ENCODE assay signal across 19 cellular contexts in the genomic region with DNA sequence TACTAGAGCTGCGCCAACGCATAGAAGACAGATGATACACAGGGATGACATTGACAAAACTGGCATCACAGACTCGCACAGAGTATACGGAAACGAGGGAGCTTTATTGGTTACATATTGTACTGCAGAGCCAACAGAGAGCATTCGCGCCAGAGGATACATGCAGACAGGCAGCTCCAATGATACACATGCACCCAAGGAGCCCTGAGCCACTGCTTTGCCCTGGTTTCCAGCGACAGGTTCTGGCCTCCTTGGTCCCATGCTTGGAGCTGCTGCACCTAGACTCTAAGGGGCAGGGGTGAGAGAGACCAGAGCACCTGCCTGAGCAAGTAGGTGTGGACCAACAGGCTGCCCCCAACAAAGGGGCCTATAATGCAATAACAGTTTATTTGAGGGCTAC.
DNase-seq lines count a peak whose midpoint lies in the region; ATAC-seq, FAIRE-seq and TF ChIP-seq lines count a peak whose summit lies in the region.
"Had no signal": no experiment of that assay in that cellular context is flagged by ENCODE, and none has a peak within 500 bp of the region (broad histone marks: within the 10 kb centered on the region; RNA-seq: fewer than 3 reads in every experiment).

No MANE protein-coding gene starts in this region.

- H3F3A ChIP-seq in SK-N-SH (replicated peaks; ENCODE audit: insufficient read depth), result peaks cover 9% of the 10 kb centered on the region

- H3K27ac Mint-ChIP-seq in WTC11 (no peak overlapping the region), endothelial cell (ENCODE audit: unreplicated experiment) (no peak overlapping the region)
- H3K27ac Mint-ChIP-seq: GM23338 had no signal

- H3K36me3 Mint-ChIP-seq in WTC11 (peaks cover 74% of the 10 kb centered on the region), endothelial cell (ENCODE audit: low read depth, unreplicated experiment) (peaks cover 60% of the 10 kb centered on the region)

- H3K9me3 Mint-ChIP-seq in WTC11 (no peaks in the 10 kb centered on the region), endothelial cell (ENCODE audit: unreplicated experiment) (no peaks in the 10 kb centered on the region)
- H3K9me3 Mint-ChIP-seq: CD4-positive, alpha-beta memory T cell; GM23338 had no signal

- TF ChIP-seq EP300 in HepG2 (IDR thresholded peaks at IDR 0.05; ENCODE audit: low read depth in 2 of 2, low read length in 2 of 2) (no peak), HepG2 (CRISPR knock-in tag; IDR thresholded peaks at IDR 0.05; ENCODE audit: borderline replicate concordance) (no peak), SK-N-SH (IDR thresholded peaks at IDR 0.05; ENCODE audit: borderline replicate concordance in 1 of 2, low read depth in 1 of 2, low read length in 1 of 2) (no peak)

- H3K4me1 Mint-ChIP-seq in WTC11 (peaks cover 7% of the 10 kb centered on the region; the same call in 1 of the 2 replicates), endothelial cell (ENCODE audit: unreplicated experiment) (peaks cover 19% of the 10 kb centered on the region)
- H3K4me1 Mint-ChIP-seq: CD4-positive, alpha-beta memory T cell had no signal

- no peak overlapping the region for H3K9ac ChIP-seq in HepG2 (ENCODE audit: insufficient read depth, low read depth, low read length)
- H3K9ac ChIP-seq in SK-N-SH, result no peak overlapping the region

- DNase-seq in HepG2 (ENCODE audit: low spot score) (no peak), right lobe of liver (no peak), WTC11 (ENCODE audit: low spot score) (no peak), endothelial cell (ENCODE audit: low spot score) (no peak), SK-N-SH (no peak), CD1c-positive myeloid dendritic cell (ENCODE audit: extremely low spot score) (no peak), omental fat pad (ENCODE audit: low spot score) (no peak), NCI-H774 (lab: John Stamatoyannopoulos, UW) (no peak)
- DNase-seq: CD4-positive, alpha-beta memory T cell; DND-41; GDM1; Karpas-422; NCI-H187 treated with DMSO at 0.1 percent for 48 hours; NCI-H446 treated with DMSO at 0.1 percent for 48 hours; NCI-H748 treated with DMSO at 0.1 percent for 48 hours; Peyer's patch; Right ventricle myocardium superior had no signal

- no peaks in the 10 kb centered on the region for H3K9me3 ChIP-seq in HepG2 (ENCODE audit: low read length)
- no peaks in the 10 kb centered on the region for H3K9me3 ChIP-seq in right lobe of liver
- no peaks in the 10 kb centered on the region for H3K9me3 ChIP-seq in SK-N-SH
- H3K9me3 ChIP-seq: Peyer's patch had no signal

- TSS peak; percentile 10 for BruUV-seq in HepG2 (replicated peaks; lab: Mats Ljungman, UMichigan)

- in situ Hi-C loops in HepG2 (cut with HindIII; ENCODE audit: extremely low pct_ligation_motif_present, low pct_unique_long_range_greater_than_20kb), result loop anchor here (10.0 kb wide), 1 partner anchor 110 kb away; the partner anchor contains the start of gene LACTBL1

- 97% methylated on average over 8 of the region's 8 CpGs for WGBS in HepG2 (ENCODE audit: low lambda C conversion rate)
- WGBS in right lobe of liver (ENCODE audit: insufficient coverage, low coverage, low lambda C conversion rate, missing lambda C conversion rate), result 91% methylated on average over 7 of the region's 8 CpGs
- 95% methylated on average over 8 of the region's 8 CpGs for WGBS in SK-N-SH (ENCODE audit: low lambda C conversion rate)

- H3K4me3 ChIP-seq in HepG2 (replicated peaks in 1 of 3; ENCODE audit: insufficient read depth in 1 of 3, low read depth in 2 of 3, low read length in 3 of 3) (no peak overlapping the region), right lobe of liver (no peak overlapping the region), SK-N-SH (ENCODE audit: low read depth in 2 of 2, low read length in 1 of 2) (no peak overlapping the region)
- H3K4me3 ChIP-seq: GM23338, Peyer's patch had no signal

- FAIRE-seq in HepG2 (lab: Jason Lieb, UNC), result no peak
- FAIRE-seq: A204.1 had no signal

- no peak for TF ChIP-seq CTCF in HepG2 (CRISPR knock-in tag; IDR thresholded peaks at IDR 0.05)
- TF ChIP-seq CTCF in right lobe of liver (IDR thresholded peaks at IDR 0.05), result no peak
- TF ChIP-seq CTCF in WTC11 (IDR thresholded peaks at IDR 0.05), result no peak
- TF ChIP-seq CTCF in endothelial cell (IDR thresholded peaks at IDR 0.05; ENCODE audit: unreplicated experiment), result no peak
- no peak for TF ChIP-seq CTCF in SK-N-SH (IDR thresholded peaks at IDR 0.05)
- no peak for TF ChIP-seq CTCF in omental fat pad (IDR thresholded peaks at IDR 0.05)

- ATAC-seq in HepG2, result no peak
- no peak for ATAC-seq in right lobe of liver
- ATAC-seq in WTC11, result peak; percentile 13; the same call in 1 of the 2 replicates
- ATAC-seq in omental fat pad (ENCODE audit: low FRiP score), result no peak

- POLR2A ChIA-PET in HepG2 (lab: Yijun Ruan, JAX) (no interaction called here), WTC11 (lab: Charles Lee) (interaction anchor here (0.7 kb wide), 1 partner anchor 97 kb away, joined by 4 read pairs; no protein-coding TSS in a partner anchor), SK-N-SH (lab: Yijun Ruan, JAX) (no interaction called here)

- no peak overlapping the region for H3K27ac ChIP-seq in HepG2 (ENCODE audit: extremely low read length, insufficient read depth, low read length)
- H3K27ac ChIP-seq in right lobe of liver, result no peak overlapping the region
- no peak overlapping the region for H3K27ac ChIP-seq in SK-N-SH (ENCODE audit: low read depth in 2 of 2, low read length in 1 of 2)
- H3K27ac ChIP-seq: Peyer's patch had no signal

- H3K4me1 ChIP-seq in HepG2 (ENCODE audit: insufficient read depth, low read length) (no peaks in the 10 kb centered on the region), right lobe of liver (no peaks in the 10 kb centered on the region), SK-N-SH (ENCODE audit: control insufficient read depth in 1 of 2, insufficient read depth in 2 of 2, low read depth in 1 of 2, low read length in 1 of 2) (no peaks in the 10 kb centered on the region)

- no peaks in the 10 kb centered on the region for H4K20me1 ChIP-seq in HepG2 (ENCODE audit: insufficient read depth, low read length)
- peaks cover 13% of the 10 kb centered on the region for H4K20me1 ChIP-seq in SK-N-SH (ENCODE audit: insufficient read depth)

- H3K4me3 Mint-ChIP-seq in WTC11, result no peak overlapping the region
- peak overlapping the region; percentile 56 for H3K4me3 Mint-ChIP-seq in endothelial cell (ENCODE audit: unreplicated experiment)
- H3K4me3 Mint-ChIP-seq: CD4-positive, alpha-beta memory T cell; GM23338 had no signal

- H3K27me3 Mint-ChIP-seq in WTC11 (ENCODE audit: low read depth) (no peaks in the 10 kb centered on the region), endothelial cell (ENCODE audit: unreplicated experiment) (peaks cover 13% of the 10 kb centered on the region)
- H3K27me3 Mint-ChIP-seq: CD4-positive, alpha-beta memory T cell had no signal

- H3K27me3 ChIP-seq in HepG2 (ENCODE audit: control insufficient read depth in 1 of 2, insufficient read depth in 2 of 2, low read length in 2 of 2) (no peaks in the 10 kb centered on the region), right lobe of liver (no peaks in the 10 kb centered on the region), SK-N-SH (ENCODE audit: insufficient read depth) (no peaks in the 10 kb centered on the region)
- H3K27me3 ChIP-seq: Peyer's patch had no signal

- H3K4me2 ChIP-seq in HepG2 (ENCODE audit: low read depth, low read length) (no peak overlapping the region), SK-N-SH (no peak overlapping the region)
- H3K4me2 ChIP-seq: GM23338 had no signal

- H3K9me2 ChIP-seq in SK-N-SH, result no peaks in the 10 kb centered on the region

- TF ChIP-seq RAD21 in HepG2 (CRISPR knock-in tag; IDR thresholded peaks at IDR 0.05) (no peak), SK-N-SH (IDR thresholded peaks at IDR 0.05; ENCODE audit: low read length) (no peak)

- H3K36me3 ChIP-seq in HepG2 (replicated peaks in 1 of 2; ENCODE audit: control insufficient read depth in 1 of 2, insufficient read depth in 2 of 2, low read length in 2 of 2) (peaks cover 39 to 80% of the 10 kb centered on the region in 2 experiments), right lobe of liver (peaks cover 0 to 43% (median 2%) of the 10 kb centered on the region in 4 donors), SK-N-SH (replicated peaks in 1 of 2; ENCODE audit: control insufficient read depth in 1 of 2, insufficient read depth in 2 of 2, low read length in 1 of 2) (peaks cover 62 to 94% of the 10 kb centered on the region in 2 experiments)

- H3K79me2 ChIP-seq in HepG2 (ENCODE audit: insufficient read depth, low read length) (no peaks in the 10 kb centered on the region), SK-N-SH (ENCODE audit: insufficient read depth) (peaks cover 11% of the 10 kb centered on the region; the same call in 1 of the 2 replicates)

- CTCF ChIA-PET in HepG2 (lab: Yijun Ruan, JAX; ENCODE audit: low intra/inter-chr PET ratio, low total read pairs) (no interaction called here), WTC11 (lab: Charles Lee) (interaction anchor here (0.8 to 2.7 kb wide), 8 partner anchors 15 to 380 kb away, joined by 3 to 17 read pairs (median 4); no protein-coding TSS in a partner anchor), SK-N-SH (lab: Yijun Ruan, JAX) (interaction anchor here (0.6 to 3.7 kb wide), 6 partner anchors 10 to 108 kb away, joined by 3 to 25 read pairs (median 5); no protein-coding TSS in a partner anchor)

- 0 out of 4 replicates have a peak, but pooled peaks of 1 of the 2 experiments have one; percentile 26 for TF ChIP-seq POLR2A in HepG2 (IDR thresholded peaks at IDR 0.05; ENCODE audit: insufficient read depth in 1 of 2, low read depth in 2 of 2, low read length in 2 of 2)
- TF ChIP-seq POLR2A in right lobe of liver (IDR thresholded peaks at IDR 0.05), result no peak

- H2AFZ ChIP-seq in HepG2 (ENCODE audit: low read length) (no peak overlapping the region), SK-N-SH (ENCODE audit: low read depth) (no peak overlapping the region)
- H2AFZ ChIP-seq: GM23338 had no signal

- intact Hi-C loops in HepG2 (cut with micrococcal nuclease; ENCODE audit: unreplicated experiment), result no loop called here
- intact Hi-C loops in right lobe of liver (cut with DNase I), result no loop called here

TF ChIP-seq in HepG2, 621 proteins besides CTCF, POLR2A, EP300 and RAD21:
- TF ChIP-seq HNRNPH1 (optimal IDR thresholded peaks at IDR 0.05; ENCODE audit: low read depth, low read length) (no peak), RBM22 (optimal IDR thresholded peaks at IDR 0.05; ENCODE audit: low read length) (peak; percentile 92)

TF ChIP-seq in SK-N-SH, 30 proteins besides CTCF, POLR2A, EP300 and RAD21 (continues in another document):
- TF ChIP-seq PBX3 (IDR thresholded peaks at IDR 0.05) (no peak), RXRA (IDR thresholded peaks at IDR 0.05; ENCODE audit: borderline replicate concordance, low read depth) (no peak), SMC3 (IDR thresholded peaks at IDR 0.05; ENCODE audit: low read depth, low read length) (no peak), RFX5 (IDR thresholded peaks at IDR 0.05; ENCODE audit: low read length) (no peak)
